29 cellular contexts compared by ENCODE assay signal in genomic region chr22:36267058-36267457, GRCh38. TPM values are rescaled to one million over a fixed set of nuclear protein-coding genes. Genes with fewer than 3 reads are reported as not detected.
DNase-seq lines count a peak whose midpoint lies in the region; ATAC-seq and TF ChIP-seq lines count a peak whose summit lies in the region.
"Had no signal": no experiment of that assay in that cellular context is flagged by ENCODE, and none has a peak within 500 bp of the region (broad histone marks: within the 10 kb centered on the region; RNA-seq: fewer than 3 reads in every experiment).

No MANE protein-coding gene starts in this region.

- no peaks in the 10 kb centered on the region for H3K27me3 ChIP-seq in RWPE2 (ENCODE audit: insufficient read depth, poor library complexity, severe bottlenecking)

- H3K9me3 ChIP-seq in RWPE2 (ENCODE audit: severe bottlenecking): no peaks in the 10 kb centered on the region
- H3K9me3 ChIP-seq: Caco-2 had no signal

- intact Hi-C loops in posterior vena cava (cut with DNase I): no loop called here
- intact Hi-C loops in Right ventricle myocardium inferior (cut with DNase I): loop anchor here (5.0 kb wide), 1 partner anchor 120 kb away; no protein-coding TSS in a partner anchor

- no peak for TF ChIP-seq CTCF in RWPE2 (IDR thresholded peaks at IDR 0.05; ENCODE audit: poor library complexity, severe bottlenecking)

- ATAC-seq in RWPE2 (ENCODE audit: low read depth) (no peak), esophagus mucosa (peak; percentile 20), Right ventricle myocardium inferior (no peak), GM18909 (IDR thresholded peaks at IDR 0.05; ENCODE audit: poor library complexity, unreplicated experiment) (no peak)
- ATAC-seq: HCT116 had no signal

- no peak overlapping the region for H3K27ac ChIP-seq in RWPE2 (ENCODE audit: poor library complexity, severe bottlenecking)
- H3K27ac ChIP-seq: RWPE1, SK-N-MC had no signal

- DNase-seq in EH (ENCODE audit: low read depth): peak; percentile 16
- peak; percentile 10 for DNase-seq in RWPE2 (ENCODE audit: low spot score)
- DNase-seq in posterior vena cava (ENCODE audit: low spot score): peak; percentile 57
- DNase-seq in Right ventricle myocardium inferior (ENCODE audit: missing footprints): no peak
- no peak for DNase-seq in activated CD8-positive, alpha-beta memory T cell treated with anti-CD3 and anti-CD28 coated beads for 24 hours
- no peak for DNase-seq in dedifferentiated amniotic fluid mesenchymal stem cell (ENCODE audit: extremely low spot score)
- DNase-seq: C1 segment of cervical spinal cord; Caco-2; CD4-positive, alpha-beta memory T cell; DMS 273 treated with DMSO at 0.1 percent for 48 hours; DMS79; GF-D8; Kasumi-1; NCI-H1092 treated with DMSO at 0.1 percent for 48 hours; NCI-H1436; NCI-H187; NCI-H2081 treated with DMSO at 0.1 percent for 48 hours; NCI-H2171; NCI-H345; NCI-H524 treated with DMSO at 0.1 percent for 48 hours; NCI-H774; NK-92 treated with Interleukin-12 subunit alpha and Interleukin-12 subunit beta, amount 100 ng/mL, for 24 hours; SIG-M5 had no signal

- H3K4me1 ChIP-seq in RWPE2 (ENCODE audit: insufficient read depth, poor library complexity, severe bottlenecking): no peaks in the 10 kb centered on the region

- H3K4me3 ChIP-seq in RWPE2 (ENCODE audit: severe bottlenecking): no peak overlapping the region
- H3K4me3 ChIP-seq: SK-N-MC had no signal

- H3K36me3 ChIP-seq in RWPE2 (ENCODE audit: low read depth): no peaks in the 10 kb centered on the region

RNA-seq across cellular contexts. Expression of gene APOL1, which starts 14.1 kb away (rescaled TPM):
- total RNA-seq in esophagus mucosa (19.0 TPM), posterior vena cava (10 to 100 TPM; 39.9 to 69.3 TPM), Right ventricle myocardium inferior (22.1 TPM)
- total RNA-seq: H1 had no signal

RNA-seq across cellular contexts. Expression of gene APOL2, which starts 27.7 kb away (rescaled TPM):
- 10.8 TPM for total RNA-seq in esophagus mucosa
- 10 to 100 TPM; 50.5 to 54.4 TPM for total RNA-seq in posterior vena cava
- total RNA-seq in Right ventricle myocardium inferior: 67.0 TPM

Comparison
In these comparisons a context has a peak if more than half of its experiments do, and no peak if none do; other contexts are left out.
1. DNase-seq: peak in EH (single experiment), RWPE2 (single experiment) and posterior vena cava (single experiment); none in Right ventricle myocardium inferior (single experiment), activated CD8-positive, alpha-beta memory T cell treated with anti-CD3 and anti-CD28 coated beads for 24 hours (single experiment) and dedifferentiated amniotic fluid mesenchymal stem cell (single experiment).